Comparison of ENCODE assay signal across 13 cellular contexts in the genomic region with DNA sequence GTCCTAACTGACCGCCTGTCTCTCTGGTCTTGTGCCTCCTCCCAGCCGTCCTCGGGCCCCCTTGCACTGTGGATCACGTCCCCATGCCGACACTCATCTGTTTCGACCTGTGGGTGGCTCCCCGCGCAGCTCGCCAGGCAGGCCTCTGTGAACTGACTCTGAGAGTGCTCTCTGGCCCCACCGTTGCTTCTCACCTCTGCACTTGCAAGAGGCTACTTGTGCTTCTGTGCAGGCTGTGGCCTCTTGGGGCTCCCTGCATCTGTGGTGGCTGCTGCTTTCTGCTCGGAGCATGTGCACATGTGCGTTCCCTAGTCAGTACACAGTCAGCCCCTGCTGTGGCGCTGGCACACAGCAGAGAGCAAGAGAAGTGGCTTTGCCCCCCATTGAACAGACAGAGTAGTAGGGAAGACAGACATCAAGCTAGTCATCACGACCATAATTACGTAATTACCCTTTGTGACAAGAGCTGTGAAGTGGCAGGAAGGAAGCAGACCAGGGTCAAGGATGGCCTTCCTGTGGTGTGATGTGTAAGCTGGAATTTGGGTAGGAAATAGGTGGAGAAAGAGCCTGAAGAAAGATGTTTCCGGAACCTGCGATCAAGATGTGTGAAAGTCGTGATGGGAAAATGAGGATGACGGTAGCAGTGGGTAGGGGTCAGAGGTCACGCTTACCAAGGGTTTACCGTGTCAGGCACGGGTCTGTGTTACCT.
DNase-seq lines count a peak whose midpoint lies in the region; ATAC-seq and TF ChIP-seq lines count a peak whose summit lies in the region.
"Had no signal": no experiment of that assay in that cellular context is flagged by ENCODE, and none has a peak within 500 bp of the region (broad histone marks: within the 10 kb centered on the region; RNA-seq: fewer than 3 reads in every experiment).

No MANE protein-coding gene starts in this region.

- H3K4me3 ChIP-seq in lower lobe of right lung (no peak overlapping the region), H7 (ENCODE audit: insufficient read depth, low read depth, low read length) (no peak overlapping the region)
- H3K4me3 ChIP-seq: adrenal gland had no signal

- no peaks in the 10 kb centered on the region for H3K27me3 Mint-ChIP-seq in stimulated activated naive CD8-positive, alpha-beta T cell treated with anti-CD3 and anti-CD28 coated beads, Interleukin-15, Interleukin-2, amounts not matched to agents 100 ng/mL and 50 ng/mL, for 24 hours

- H3K27ac ChIP-seq in VCaP = peak overlapping the region; percentile 68; the same call in 1 of the 2 replicates
- H3K27ac ChIP-seq in lower lobe of right lung = peak overlapping the region; percentile 71
- H3K27ac ChIP-seq: parathyroid adenoma, RWPE1 had no signal

- H3K27ac Mint-ChIP-seq in stimulated activated naive CD8-positive, alpha-beta T cell treated with anti-CD3 and anti-CD28 coated beads, Interleukin-15, Interleukin-2, amounts not matched to agents 100 ng/mL and 50 ng/mL, for 24 hours = peak overlapping the region; percentile 40

- peaks cover 5% of the 10 kb centered on the region for H3K9me3 Mint-ChIP-seq in stimulated activated naive CD8-positive, alpha-beta T cell treated with anti-CD3 and anti-CD28 coated beads, Interleukin-15, Interleukin-2, amounts not matched to agents 100 ng/mL and 50 ng/mL, for 24 hours

- intact Hi-C loops in lower lobe of right lung (cut with DNase I) (no loop called here), posterior cingulate gyrus (cut with DNase I) (no loop called here)

- H3K27me3 ChIP-seq in lower lobe of right lung (ENCODE audit: low read depth) (no peaks in the 10 kb centered on the region), H7 (ENCODE audit: control insufficient read depth, insufficient read depth, low read length) (no peaks in the 10 kb centered on the region)
- H3K27me3 ChIP-seq: adrenal gland had no signal

- no peak overlapping the region for H3K4me3 Mint-ChIP-seq in stimulated activated naive CD8-positive, alpha-beta T cell treated with anti-CD3 and anti-CD28 coated beads, Interleukin-15, Interleukin-2, amounts not matched to agents 100 ng/mL and 50 ng/mL, for 24 hours

- H3K4me1 Mint-ChIP-seq in stimulated activated naive CD8-positive, alpha-beta T cell treated with anti-CD3 and anti-CD28 coated beads, Interleukin-15, Interleukin-2, amounts not matched to agents 100 ng/mL and 50 ng/mL, for 24 hours (ENCODE audit: low read depth) = peaks cover 16% of the 10 kb centered on the region

- ATAC-seq in stimulated activated naive CD8-positive, alpha-beta T cell treated with anti-CD3 and anti-CD28 coated beads, Interleukin-15, Interleukin-2, amounts not matched to agents 100 U/mL and 50 U/mL, for 24 hours = no peak
- no peak for ATAC-seq in lower lobe of right lung

- no peak for TF ChIP-seq CTCF in VCaP (conservative IDR thresholded peaks at IDR 0.05)
- no peak for TF ChIP-seq CTCF in lower lobe of right lung (IDR thresholded peaks at IDR 0.05)

- peaks cover 48% of the 10 kb centered on the region for H3K4me1 ChIP-seq in lower lobe of right lung

- H3K36me3 ChIP-seq in lower lobe of right lung (no peaks in the 10 kb centered on the region), H7 (replicated peaks; ENCODE audit: control insufficient read depth, insufficient read depth, low read length) (no peaks in the 10 kb centered on the region)
- H3K36me3 ChIP-seq: adrenal gland had no signal

- peaks cover 40% of the 10 kb centered on the region for H3K36me3 Mint-ChIP-seq in stimulated activated naive CD8-positive, alpha-beta T cell treated with anti-CD3 and anti-CD28 coated beads, Interleukin-15, Interleukin-2, amounts not matched to agents 100 ng/mL and 50 ng/mL, for 24 hours (ENCODE audit: low read depth)

- H3K9me3 ChIP-seq in lower lobe of right lung = no peaks in the 10 kb centered on the region
- H3K9me3 ChIP-seq: adrenal gland had no signal

- no peak for DNase-seq in stimulated activated naive CD8-positive, alpha-beta T cell treated with anti-CD3 and anti-CD28 coated beads, Interleukin-15, Interleukin-2, amounts not matched to agents 100 U/mL and 50 U/mL, for 24 hours
- no peak for DNase-seq in lower lobe of right lung
- DNase-seq in posterior cingulate gyrus = no peak
- DNase-seq in H7 = no peak
- no peak for DNase-seq in NCI-H1092 (lab: John Stamatoyannopoulos, UW)
- no peak for DNase-seq in NCI-H146 (lab: John Stamatoyannopoulos, UW)
- DNase-seq: activated CD4-positive, CD25-positive, alpha-beta regulatory T cell treated with anti-CD3 and anti-CD28 coated beads, Interleukin-2, amount 50 U/mL, for 72 hours; NCI-H2081 treated with DMSO at 0.1 percent for 48 hours had no signal
